ENCODE assay signal across 22 cellular contexts in the genomic region with DNA sequence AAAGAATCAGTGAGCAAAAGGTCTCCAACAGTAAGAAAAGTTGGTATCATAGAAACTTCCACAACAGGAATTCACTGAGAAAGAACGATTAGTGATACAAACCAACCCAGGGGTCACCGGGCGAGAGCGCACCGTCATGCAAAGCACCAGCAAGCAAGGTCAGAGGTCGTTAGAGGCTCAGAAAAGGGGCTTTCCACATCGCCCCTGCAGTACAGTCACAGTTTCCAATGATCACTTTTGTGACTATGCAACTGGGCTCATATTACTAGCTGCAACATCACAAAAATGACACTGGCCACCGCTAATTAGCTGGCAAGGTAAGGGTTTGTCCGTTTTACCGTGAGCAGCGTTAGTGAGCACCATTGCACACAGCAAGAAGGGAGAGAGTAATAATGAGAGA.
DNase-seq lines count a peak whose midpoint lies in the region; ATAC-seq, FAIRE-seq and TF ChIP-seq lines count a peak whose summit lies in the region.
"Had no signal": no experiment of that assay in that cellular context is flagged by ENCODE, and none has a peak within 500 bp of the region (broad histone marks: within the 10 kb centered on the region; RNA-seq: fewer than 3 reads in every experiment).

No MANE protein-coding gene starts in this region.

- no peaks in the 10 kb centered on the region for H3K9me3 ChIP-seq in CD4-positive, alpha-beta memory T cell (ENCODE audit: control insufficient read depth in 1 of 2, low read length in 2 of 2)
- H3K9me3 ChIP-seq in neural progenitor cell (ENCODE audit: low read depth), result no peaks in the 10 kb centered on the region
- H3K9me3 ChIP-seq: A549 had no signal

- intact Hi-C loops in CD4-positive, alpha-beta memory T cell (cut with micrococcal nuclease), result no loop called here
- intact Hi-C loops in left colon (cut with DNase I, micrococcal nuclease), result no loop called here

- H3K4me2 ChIP-seq in neural progenitor cell, result no peak overlapping the region
- H3K4me2 ChIP-seq: A549 had no signal

- H3K4me1 ChIP-seq in CD4-positive, alpha-beta memory T cell (ENCODE audit: insufficient read depth, low read length), result peaks cover 14% of the 10 kb centered on the region
- H3K4me1 ChIP-seq in neural progenitor cell, result peaks cover 10% of the 10 kb centered on the region
- H3K4me1 ChIP-seq: A549 had no signal

- POLR2A ChIA-PET in CD4-positive, alpha-beta memory T cell (lab: Charles Lee; ENCODE audit: partially characterized antibody), result interaction anchor here (0.6 kb wide), 1 partner anchor 249 kb away, joined by 3 read pairs; no protein-coding TSS in a partner anchor
- POLR2A ChIA-PET in activated CD4-positive, alpha-beta memory T cell treated with anti-CD3 and anti-CD28 coated beads, Interleukin-2, amount 10 ng/mL, durations not matched to agents 7 days and 5 days (lab: Charles Lee), result no interaction called here

- peak overlapping the region; percentile 18 for H3K27ac Mint-ChIP-seq in activated CD8-positive, alpha-beta memory T cell treated with anti-CD3 and anti-CD28 coated beads, Interleukin-2, amount 10 ng/mL, durations not matched to agents 7 days and 5 days
- peak overlapping the region in 4 of 7 donors; percentile 1 to 76 (median 63) for H3K27ac Mint-ChIP-seq in CD4-positive, alpha-beta memory T cell
- peak overlapping the region; percentile 0 for H3K27ac Mint-ChIP-seq in activated CD4-positive, alpha-beta memory T cell treated with anti-CD3 and anti-CD28 coated beads, Interleukin-2, amount 10 ng/mL, durations not matched to agents 7 days and 5 days
- H3K27ac Mint-ChIP-seq in neural progenitor cell, result peak overlapping the region; percentile 4

- H3K36me3 ChIP-seq in CD4-positive, alpha-beta memory T cell (ENCODE audit: insufficient read depth, low read length), result no peaks in the 10 kb centered on the region
- H3K36me3 ChIP-seq in neural progenitor cell, result no peaks in the 10 kb centered on the region
- H3K36me3 ChIP-seq: BLaER1 treated with 17β-estradiol and CSF1 and Interleukin-3, amounts not matched to agents 10 nM and 100 nM had no signal

- DNase-seq in activated CD8-positive, alpha-beta memory T cell treated with anti-CD3 and anti-CD28 coated beads, Interleukin-2, amount 10 ng/mL, durations not matched to agents 7 days and 5 days, result no peak
- no peak for DNase-seq in activated CD8-positive, alpha-beta memory T cell treated with anti-CD3 and anti-CD28 coated beads, Interleukin-2, amount 50 U/mL, for 48 hours
- DNase-seq in CD4-positive, alpha-beta memory T cell, result no peak
- no peak for DNase-seq in activated CD4-positive, alpha-beta memory T cell treated with anti-CD3 and anti-CD28 coated beads, Interleukin-2, amount 10 ng/mL, durations not matched to agents 7 days and 5 days
- DNase-seq in neural progenitor cell (ENCODE audit: low spot score) (no peak), urothelium cell line (ENCODE audit: low spot score) (no peak), left colon (no peak)
- DNase-seq: DMS 273 treated with DMSO at 0.1 percent for 48 hours; GDM1; KG1; NCI-H1436; NCI-H2029; NCI-H2171; NCI-H446 treated with DMSO at 0.1 percent for 48 hours; NK-92 treated with Interleukin-12 subunit alpha and Interleukin-12 subunit beta, amount 100 ng/mL, for 24 hours; OCI-M1 had no signal

- H3K9ac ChIP-seq in neural progenitor cell, result no peak overlapping the region
- H3K9ac ChIP-seq: BLaER1 treated with 17β-estradiol and CSF1 and Interleukin-3, amounts not matched to agents 10 nM and 100 nM had no signal

- H3K27me3 Mint-ChIP-seq in activated CD8-positive, alpha-beta memory T cell treated with anti-CD3 and anti-CD28 coated beads, Interleukin-2, amount 10 ng/mL, durations not matched to agents 7 days and 5 days, result peaks cover 39% of the 10 kb centered on the region
- peaks cover 0 to 2% of the 10 kb centered on the region in 2 donors for H3K27me3 Mint-ChIP-seq in CD4-positive, alpha-beta memory T cell
- H3K27me3 Mint-ChIP-seq in activated CD4-positive, alpha-beta memory T cell treated with anti-CD3 and anti-CD28 coated beads, Interleukin-2, amount 10 ng/mL, durations not matched to agents 7 days and 5 days, result peaks cover 12% of the 10 kb centered on the region
- no peaks in the 10 kb centered on the region for H3K27me3 Mint-ChIP-seq in neural progenitor cell (ENCODE audit: insufficient read depth, low read depth)

- no peak for ATAC-seq in activated CD8-positive, alpha-beta memory T cell treated with anti-CD3 and anti-CD28 coated beads, Interleukin-2, amount 10 ng/mL, durations not matched to agents 7 days and 5 days
- ATAC-seq in left colon, result no peak
- no peak for ATAC-seq in GM19324 (IDR thresholded peaks at IDR 0.05; ENCODE audit: low FRiP score, unreplicated experiment)
- ATAC-seq: A549, HepG2 had no signal

- CTCF ChIA-PET in activated CD8-positive, alpha-beta memory T cell treated with anti-CD3 and anti-CD28 coated beads, Interleukin-2, amount 10 ng/mL, durations not matched to agents 7 days and 5 days (lab: Charles Lee), result no interaction called here
- CTCF ChIA-PET in CD4-positive, alpha-beta memory T cell (lab: Charles Lee; ENCODE audit: partially characterized antibody), result no interaction called here
- CTCF ChIA-PET in activated CD4-positive, alpha-beta memory T cell treated with anti-CD3 and anti-CD28 coated beads, Interleukin-2, amount 10 ng/mL, durations not matched to agents 7 days and 5 days (lab: Charles Lee), result no interaction called here

- TF ChIP-seq CTCF in neural progenitor cell (IDR thresholded peaks at IDR 0.05), result no peak

- H3K4me1 Mint-ChIP-seq in activated CD8-positive, alpha-beta memory T cell treated with anti-CD3 and anti-CD28 coated beads, Interleukin-2, amount 10 ng/mL, durations not matched to agents 7 days and 5 days, result peaks cover 71% of the 10 kb centered on the region
- H3K4me1 Mint-ChIP-seq in CD4-positive, alpha-beta memory T cell, result peaks cover 19 to 51% (median 31%) of the 10 kb centered on the region in 4 donors
- H3K4me1 Mint-ChIP-seq in activated CD4-positive, alpha-beta memory T cell treated with anti-CD3 and anti-CD28 coated beads, Interleukin-2, amount 10 ng/mL, durations not matched to agents 7 days and 5 days, result peaks cover 51% of the 10 kb centered on the region
- peaks cover 45% of the 10 kb centered on the region for H3K4me1 Mint-ChIP-seq in neural progenitor cell

- no peak overlapping the region for H3K27ac ChIP-seq in CD4-positive, alpha-beta memory T cell (ENCODE audit: low read depth, low read length)
- no peak overlapping the region for H3K27ac ChIP-seq in neural progenitor cell
- H3K27ac ChIP-seq: A549; BLaER1 treated with 17β-estradiol and CSF1 and Interleukin-3, amounts not matched to agents 10 nM and 100 nM had no signal

- no peak overlapping the region for H3K4me3 ChIP-seq in CD4-positive, alpha-beta memory T cell (ENCODE audit: low read length in 2 of 2)
- no peak overlapping the region for H3K4me3 ChIP-seq in neural progenitor cell
- H3K4me3 ChIP-seq: A549; BLaER1 treated with 17β-estradiol and CSF1 and Interleukin-3, amounts not matched to agents 10 nM and 100 nM had no signal

- peaks cover 8% of the 10 kb centered on the region for H3K36me3 Mint-ChIP-seq in activated CD8-positive, alpha-beta memory T cell treated with anti-CD3 and anti-CD28 coated beads, Interleukin-2, amount 10 ng/mL, durations not matched to agents 7 days and 5 days
- H3K36me3 Mint-ChIP-seq in CD4-positive, alpha-beta memory T cell, result no peaks in the 10 kb centered on the region
- peaks cover 3% of the 10 kb centered on the region for H3K36me3 Mint-ChIP-seq in activated CD4-positive, alpha-beta memory T cell treated with anti-CD3 and anti-CD28 coated beads, Interleukin-2, amount 10 ng/mL, durations not matched to agents 7 days and 5 days (ENCODE audit: low read depth)
- H3K36me3 Mint-ChIP-seq in neural progenitor cell, result peaks cover 60% of the 10 kb centered on the region

- H3K4me3 Mint-ChIP-seq in activated CD8-positive, alpha-beta memory T cell treated with anti-CD3 and anti-CD28 coated beads, Interleukin-2, amount 10 ng/mL, durations not matched to agents 7 days and 5 days, result peak overlapping the region; percentile 2
- H3K4me3 Mint-ChIP-seq in CD4-positive, alpha-beta memory T cell, result peak overlapping the region in 3 of 8 donors; percentile 2 to 31 (median 2)
- H3K4me3 Mint-ChIP-seq in activated CD4-positive, alpha-beta memory T cell treated with anti-CD3 and anti-CD28 coated beads, Interleukin-2, amount 10 ng/mL, durations not matched to agents 7 days and 5 days, result no peak overlapping the region
- H3K4me3 Mint-ChIP-seq in neural progenitor cell, result no peak overlapping the region

- no peaks in the 10 kb centered on the region for H4K20me1 ChIP-seq in neural progenitor cell (ENCODE audit: low read depth)
- H4K20me1 ChIP-seq: BLaER1 treated with 17β-estradiol and CSF1 and Interleukin-3, amounts not matched to agents 10 nM and 100 nM had no signal

- no peaks in the 10 kb centered on the region for H3K79me2 ChIP-seq in neural progenitor cell (ENCODE audit: low read depth)

- no peak overlapping the region for H2AFZ ChIP-seq in neural progenitor cell (replicated peaks)

- H3K9me3 Mint-ChIP-seq in activated CD8-positive, alpha-beta memory T cell treated with anti-CD3 and anti-CD28 coated beads, Interleukin-2, amount 10 ng/mL, durations not matched to agents 7 days and 5 days (ENCODE audit: low read depth), result peaks cover 4% of the 10 kb centered on the region
- no peaks in the 10 kb centered on the region for H3K9me3 Mint-ChIP-seq in CD4-positive, alpha-beta memory T cell
- H3K9me3 Mint-ChIP-seq in activated CD4-positive, alpha-beta memory T cell treated with anti-CD3 and anti-CD28 coated beads, Interleukin-2, amount 10 ng/mL, durations not matched to agents 7 days and 5 days, result no peaks in the 10 kb centered on the region
- no peaks in the 10 kb centered on the region for H3K9me3 Mint-ChIP-seq in neural progenitor cell

- no peak for FAIRE-seq in urothelium cell line (lab: Jason Lieb, UNC)
- FAIRE-seq: A549, GM12892, H1, HepG2 had no signal

- no peaks in the 10 kb centered on the region for H3F3A ChIP-seq in neural progenitor cell (ENCODE audit: low read depth)

- H3K27me3 ChIP-seq in CD4-positive, alpha-beta memory T cell (ENCODE audit: insufficient read depth, low read length), result no peaks in the 10 kb centered on the region
- peaks cover 50% of the 10 kb centered on the region for H3K27me3 ChIP-seq in neural progenitor cell

Comparison
In these comparisons a context has a peak if more than half of its experiments do, and no peak if none do; other contexts are left out.
1. H3K27ac Mint-ChIP-seq: peak in every context shown above with its lines; median percentile 63 in CD4-positive, alpha-beta memory T cell; 18 in activated CD8-positive, alpha-beta memory T cell treated with anti-CD3 and anti-CD28 coated beads, Interleukin-2, amount 10 ng/mL, durations not matched to agents 7 days and 5 days; 4 in neural progenitor cell; 0 in activated CD4-positive, alpha-beta memory T cell treated with anti-CD3 and anti-CD28 coated beads, Interleukin-2, amount 10 ng/mL, durations not matched to agents 7 days and 5 days.